Comparison of ENCODE assay signal across 1 cellular context in the genomic region with DNA sequence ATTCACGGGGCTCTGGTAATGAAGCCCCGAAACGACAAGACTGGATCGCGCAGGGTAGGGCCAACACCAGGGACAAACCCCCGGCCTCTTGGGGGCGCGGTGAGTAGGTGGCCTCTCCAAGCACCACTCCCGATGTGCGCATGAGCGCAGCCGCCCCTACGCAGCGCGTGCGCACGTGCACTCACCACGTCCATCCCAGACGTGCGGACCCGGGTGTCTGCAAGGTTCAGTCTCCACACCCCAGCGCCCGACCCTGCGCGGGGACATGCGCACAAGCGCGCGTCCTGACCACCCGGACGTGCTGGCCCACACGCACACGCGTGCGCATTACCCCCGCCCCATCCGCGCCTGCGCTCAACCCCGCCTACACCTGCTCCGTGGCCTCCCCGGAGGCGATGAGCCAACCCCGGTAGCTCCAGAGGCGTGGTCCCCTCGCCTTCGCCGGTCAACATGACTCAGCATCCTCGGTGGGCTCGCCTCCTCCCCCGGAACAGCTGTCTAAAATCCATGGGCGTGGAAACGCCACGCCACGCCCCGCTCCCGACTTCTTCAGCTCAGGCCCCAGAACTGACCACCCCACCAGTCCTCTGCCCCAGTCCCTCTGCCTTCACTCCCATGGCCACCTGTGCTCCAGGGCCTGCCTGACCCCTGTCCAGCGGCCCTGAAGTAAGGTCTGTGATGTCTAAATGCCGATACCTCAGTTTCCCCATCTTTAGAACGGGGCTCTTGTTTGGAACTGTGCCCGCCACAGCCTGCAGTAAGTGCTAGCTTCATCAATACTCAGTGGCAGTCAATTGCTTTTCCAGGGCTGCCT.
TF ChIP-seq lines count a peak whose summit lies in the region.

No MANE protein-coding gene starts in this region.

TF ChIP-seq in GM12878, 131 proteins besides CTCF, POLR2A, EP300 and RAD21 (continued from another document):
- TF ChIP-seq KLF5 (IDR thresholded peaks at IDR 0.05; ENCODE audit: partially characterized antibody) (no peak), CBFB (IDR thresholded peaks at IDR 0.05; ENCODE audit: low read depth) (no peak), ZNF274 (IDR thresholded peaks at IDR 0.05; ENCODE audit: insufficient read depth, insufficient read length) (no peak), CBX3 (IDR thresholded peaks at IDR 0.05; ENCODE audit: borderline replicate concordance, low read depth) (no peak), DPF2 (IDR thresholded peaks at IDR 0.05) (peak; percentile 58), YY1 (IDR thresholded peaks at IDR 0.05; ENCODE audit: low read depth, low read length) (peak; percentile 16; the same call in 1 of the 2 replicates), ETV6 (conservative IDR thresholded peaks at IDR 0.05 in 1 of 2, IDR thresholded peaks at IDR 0.05 in 1 of 2; ENCODE audit: borderline replicate concordance in 1 of 2, low read depth in 1 of 2) (no peak), NR2C1 (IDR thresholded peaks at IDR 0.05) (no peak; the same call in 1 of the 2 replicates), CREM (IDR thresholded peaks at IDR 0.05; ENCODE audit: low read depth) (peak; percentile 40; the same call in 1 of the 2 replicates), RUNX3 (IDR thresholded peaks at IDR 0.05; ENCODE audit: low read length) (no peak), BHLHE40 (IDR thresholded peaks at IDR 0.05; ENCODE audit: borderline replicate concordance in 1 of 2, low read depth in 2 of 2, low read length in 1 of 2) (peak; percentile 100), BRCA1 (IDR thresholded peaks at IDR 0.05; ENCODE audit: low read depth, low read length) (no peak), SMAD1 (IDR thresholded peaks at IDR 0.05; ENCODE audit: low read depth, partially characterized antibody) (peak; percentile 66), EGR1 (IDR thresholded peaks at IDR 0.05; ENCODE audit: borderline replicate concordance in 1 of 2, low read depth in 2 of 2, low read length in 2 of 2) (peak in 1 of 2 experiments; percentile 83; a peak in 2 of 3 replicates), FOXM1 (IDR thresholded peaks at IDR 0.05; ENCODE audit: low read depth, low read length) (no peak), BCL11A (IDR thresholded peaks at IDR 0.05; ENCODE audit: low read depth, low read length) (no peak), TCF7 (IDR thresholded peaks at IDR 0.05; ENCODE audit: borderline replicate concordance) (no peak), HCFC1 (IDR thresholded peaks at IDR 0.05; ENCODE audit: low read length) (peak; percentile 38; the same call in 1 of the 2 replicates), MYC (IDR thresholded peaks at IDR 0.05; ENCODE audit: insufficient read depth, insufficient read length, insufficient replicate concordance, low read length, severe bottlenecking) (peak; percentile 69), WRNIP1 (IDR thresholded peaks at IDR 0.05; ENCODE audit: borderline replicate concordance, low read depth, low read length) (no peak), JUND (IDR thresholded peaks at IDR 0.05; ENCODE audit: low read depth, low read length) (peak; percentile 65), SRF (IDR thresholded peaks at IDR 0.05; ENCODE audit: low read depth in 2 of 2, low read length in 2 of 2) (no peak), HDGF (IDR thresholded peaks at IDR 0.05) (peak; percentile 97; the same call in 1 of the 2 replicates)
- TF ChIP-seq, protein P1, sequence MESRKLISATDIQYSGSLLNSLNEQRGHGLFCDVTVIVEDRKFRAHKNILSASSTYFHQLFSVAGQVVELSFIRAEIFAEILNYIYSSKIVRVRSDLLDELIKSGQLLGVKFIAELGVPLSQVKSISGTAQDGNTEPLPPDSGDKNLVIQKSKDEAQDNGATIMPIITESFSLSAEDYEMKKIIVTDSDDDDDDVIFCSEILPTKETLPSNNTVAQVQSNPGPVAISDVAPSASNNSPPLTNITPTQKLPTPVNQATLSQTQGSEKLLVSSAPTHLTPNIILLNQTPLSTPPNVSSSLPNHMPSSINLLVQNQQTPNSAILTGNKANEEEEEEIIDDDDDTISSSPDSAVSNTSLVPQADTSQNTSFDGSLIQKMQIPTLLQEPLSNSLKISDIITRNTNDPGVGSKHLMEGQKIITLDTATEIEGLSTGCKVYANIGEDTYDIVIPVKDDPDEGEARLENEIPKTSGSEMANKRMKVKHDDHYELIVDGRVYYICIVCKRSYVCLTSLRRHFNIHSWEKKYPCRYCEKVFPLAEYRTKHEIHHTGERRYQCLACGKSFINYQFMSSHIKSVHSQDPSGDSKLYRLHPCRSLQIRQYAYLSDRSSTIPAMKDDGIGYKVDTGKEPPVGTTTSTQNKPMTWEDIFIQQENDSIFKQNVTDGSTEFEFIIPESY (IDR thresholded peaks at IDR 0.05), result no peak
- TF ChIP-seq, protein P2, sequence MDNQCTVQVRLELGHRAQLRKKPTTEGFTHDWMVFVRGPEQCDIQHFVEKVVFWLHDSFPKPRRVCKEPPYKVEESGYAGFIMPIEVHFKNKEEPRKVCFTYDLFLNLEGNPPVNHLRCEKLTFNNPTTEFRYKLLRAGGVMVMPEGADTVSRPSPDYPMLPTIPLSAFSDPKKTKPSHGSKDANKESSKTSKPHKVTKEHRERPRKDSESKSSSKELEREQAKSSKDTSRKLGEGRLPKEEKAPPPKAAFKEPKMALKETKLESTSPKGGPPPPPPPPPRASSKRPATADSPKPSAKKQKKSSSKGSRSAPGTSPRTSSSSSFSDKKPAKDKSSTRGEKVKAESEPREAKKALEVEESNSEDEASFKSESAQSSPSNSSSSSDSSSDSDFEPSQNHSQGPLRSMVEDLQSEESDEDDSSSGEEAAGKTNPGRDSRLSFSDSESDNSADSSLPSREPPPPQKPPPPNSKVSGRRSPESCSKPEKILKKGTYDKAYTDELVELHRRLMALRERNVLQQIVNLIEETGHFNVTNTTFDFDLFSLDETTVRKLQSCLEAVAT (IDR thresholded peaks at IDR 0.05), result peak; percentile 99
- TF ChIP-seq, protein P3, sequence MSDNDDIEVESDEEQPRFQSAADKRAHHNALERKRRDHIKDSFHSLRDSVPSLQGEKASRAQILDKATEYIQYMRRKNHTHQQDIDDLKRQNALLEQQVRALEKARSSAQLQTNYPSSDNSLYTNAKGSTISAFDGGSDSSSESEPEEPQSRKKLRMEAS (IDR thresholded peaks at IDR 0.05; ENCODE audit: low read depth, low read length), result peak; percentile 85
- TF ChIP-seq, protein P4, sequence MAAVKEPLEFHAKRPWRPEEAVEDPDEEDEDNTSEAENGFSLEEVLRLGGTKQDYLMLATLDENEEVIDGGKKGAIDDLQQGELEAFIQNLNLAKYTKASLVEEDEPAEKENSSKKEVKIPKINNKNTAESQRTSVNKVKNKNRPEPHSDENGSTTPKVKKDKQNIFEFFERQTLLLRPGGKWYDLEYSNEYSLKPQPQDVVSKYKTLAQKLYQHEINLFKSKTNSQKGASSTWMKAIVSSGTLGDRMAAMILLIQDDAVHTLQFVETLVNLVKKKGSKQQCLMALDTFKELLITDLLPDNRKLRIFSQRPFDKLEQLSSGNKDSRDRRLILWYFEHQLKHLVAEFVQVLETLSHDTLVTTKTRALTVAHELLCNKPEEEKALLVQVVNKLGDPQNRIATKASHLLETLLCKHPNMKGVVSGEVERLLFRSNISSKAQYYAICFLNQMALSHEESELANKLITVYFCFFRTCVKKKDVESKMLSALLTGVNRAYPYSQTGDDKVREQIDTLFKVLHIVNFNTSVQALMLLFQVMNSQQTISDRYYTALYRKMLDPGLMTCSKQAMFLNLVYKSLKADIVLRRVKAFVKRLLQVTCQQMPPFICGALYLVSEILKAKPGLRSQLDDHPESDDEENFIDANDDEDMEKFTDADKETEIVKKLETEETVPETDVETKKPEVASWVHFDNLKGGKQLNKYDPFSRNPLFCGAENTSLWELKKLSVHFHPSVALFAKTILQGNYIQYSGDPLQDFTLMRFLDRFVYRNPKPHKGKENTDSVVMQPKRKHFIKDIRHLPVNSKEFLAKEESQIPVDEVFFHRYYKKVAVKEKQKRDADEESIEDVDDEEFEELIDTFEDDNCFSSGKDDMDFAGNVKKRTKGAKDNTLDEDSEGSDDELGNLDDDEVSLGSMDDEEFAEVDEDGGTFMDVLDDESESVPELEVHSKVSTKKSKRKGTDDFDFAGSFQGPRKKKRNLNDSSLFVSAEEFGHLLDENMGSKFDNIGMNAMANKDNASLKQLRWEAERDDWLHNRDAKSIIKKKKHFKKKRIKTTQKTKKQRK (IDR thresholded peaks at IDR 0.05; ENCODE audit: low read depth, low read length), result no peak
- TF ChIP-seq, protein P5, sequence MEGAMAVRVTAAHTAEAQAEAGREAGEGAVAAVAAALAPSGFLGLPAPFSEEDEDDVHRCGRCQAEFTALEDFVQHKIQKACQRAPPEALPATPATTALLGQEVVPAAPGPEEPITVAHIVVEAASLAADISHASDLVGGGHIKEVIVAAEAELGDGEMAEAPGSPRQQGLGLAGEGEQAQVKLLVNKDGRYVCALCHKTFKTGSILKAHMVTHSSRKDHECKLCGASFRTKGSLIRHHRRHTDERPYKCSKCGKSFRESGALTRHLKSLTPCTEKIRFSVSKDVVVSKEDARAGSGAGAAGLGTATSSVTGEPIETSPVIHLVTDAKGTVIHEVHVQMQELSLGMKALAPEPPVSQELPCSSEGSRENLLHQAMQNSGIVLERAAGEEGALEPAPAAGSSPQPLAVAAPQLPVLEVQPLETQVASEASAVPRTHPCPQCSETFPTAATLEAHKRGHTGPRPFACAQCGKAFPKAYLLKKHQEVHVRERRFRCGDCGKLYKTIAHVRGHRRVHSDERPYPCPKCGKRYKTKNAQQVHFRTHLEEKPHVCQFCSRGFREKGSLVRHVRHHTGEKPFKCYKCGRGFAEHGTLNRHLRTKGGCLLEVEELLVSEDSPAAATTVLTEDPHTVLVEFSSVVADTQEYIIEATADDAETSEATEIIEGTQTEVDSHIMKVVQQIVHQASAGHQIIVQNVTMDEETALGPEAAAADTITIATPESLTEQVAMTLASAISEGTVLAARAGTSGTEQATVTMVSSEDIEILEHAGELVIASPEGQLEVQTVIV (IDR thresholded peaks at IDR 0.05; ENCODE audit: borderline replicate concordance, partially characterized antibody), result no peak
